30 cellular contexts compared by ENCODE assay signal in the genomic region with DNA sequence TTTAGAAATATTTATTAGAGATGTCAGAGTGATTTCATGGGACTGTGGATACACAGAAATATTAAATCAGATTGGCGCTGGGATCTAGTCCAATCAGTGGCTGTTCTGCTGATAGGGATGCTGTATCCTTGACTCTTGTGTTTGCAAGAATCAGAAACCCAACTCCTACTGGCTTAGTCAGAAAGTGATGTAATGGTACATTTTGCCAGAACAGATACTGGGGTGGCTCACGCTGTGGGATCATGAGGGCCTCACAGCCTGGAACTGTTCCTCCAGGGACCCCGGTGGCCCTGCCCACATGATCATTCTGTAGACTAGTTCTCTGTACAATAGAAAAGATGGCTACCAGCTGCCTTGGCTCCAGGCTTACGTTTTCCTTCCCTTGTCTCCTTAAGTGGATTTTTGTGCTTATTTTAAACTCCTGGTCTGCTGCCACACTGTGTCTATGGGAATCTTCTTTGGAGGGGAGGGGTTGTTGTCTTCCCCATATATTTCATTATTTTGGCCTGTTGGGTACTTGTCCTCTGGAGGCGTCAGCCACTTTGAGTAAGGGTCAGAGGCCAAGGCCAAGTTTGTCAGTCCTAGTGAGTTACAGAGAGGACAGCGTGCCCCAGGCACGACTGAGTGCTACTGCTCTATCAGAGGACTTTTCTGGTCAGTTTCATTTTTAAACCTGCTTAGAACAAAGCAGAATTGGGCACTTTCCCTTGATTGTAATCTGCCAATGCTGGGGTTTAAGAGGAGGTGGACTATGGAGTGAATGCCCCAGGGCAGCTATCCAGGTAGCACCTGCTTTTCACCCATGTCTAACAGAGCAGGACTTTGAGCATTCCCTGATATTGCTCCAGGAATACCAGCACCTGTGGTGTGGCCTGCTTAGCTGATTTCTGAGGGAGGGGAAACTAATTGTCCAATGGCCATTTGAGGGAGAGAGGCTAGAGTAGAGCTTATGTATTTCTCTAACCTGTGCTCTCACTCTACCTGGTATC.
DNase-seq lines count a peak whose midpoint lies in the region; ATAC-seq and TF ChIP-seq lines count a peak whose summit lies in the region.
"Had no signal": no experiment of that assay in that cellular context is flagged by ENCODE, and none has a peak within 500 bp of the region (broad histone marks: within the 10 kb centered on the region; RNA-seq: fewer than 3 reads in every experiment).

No MANE protein-coding gene starts in this region.

- H3K27me3 ChIP-seq in SK-N-SH (ENCODE audit: insufficient read depth) (no peaks in the 10 kb centered on the region), body of pancreas (no peaks in the 10 kb centered on the region), hepatocyte (no peaks in the 10 kb centered on the region), smooth muscle cell (ENCODE audit: low read depth) (no peaks in the 10 kb centered on the region), prostate gland (replicated peaks; ENCODE audit: insufficient read depth) (no peaks in the 10 kb centered on the region)
- H3K27me3 ChIP-seq: heart right ventricle, SJSA1, stomach, upper lobe of left lung had no signal

- H3K27ac ChIP-seq in SK-N-SH (ENCODE audit: low read depth in 2 of 2, low read length in 1 of 2) (peak overlapping the region in 1 of 2 experiments; percentile 41; a peak in 1 of 4 replicates), body of pancreas (peak overlapping the region; percentile 80 to 87 (median 83)), hepatocyte (peak overlapping the region; percentile 18), smooth muscle cell (ENCODE audit: low read depth) (peak overlapping the region; percentile 62), prostate gland (peak overlapping the region in 1 of 2 donors; percentile 68)
- H3K27ac ChIP-seq: 22Rv1, heart right ventricle, SJSA1, stomach, upper lobe of left lung had no signal

- WGBS in SK-N-SH (ENCODE audit: low lambda C conversion rate), result 59% methylated on average over 7 of the region's 7 CpGs
- 30 to 44% methylated on average over 7 of the region's 7 CpGs for WGBS in body of pancreas, 2 donors
- 68% methylated on average over 7 of the region's 7 CpGs for WGBS in hepatocyte (ENCODE audit: low lambda C conversion rate, missing lambda C conversion rate)
- 63% methylated on average over 7 of the region's 7 CpGs for WGBS in smooth muscle cell (ENCODE audit: low lambda C conversion rate)
- WGBS in prostate gland, result 61% methylated on average over 7 of the region's 7 CpGs

- peak in 2 of 3 donors; percentile 27 to 35 for TF ChIP-seq POLR2A in body of pancreas (IDR thresholded peaks at IDR 0.05)
- TF ChIP-seq POLR2A in prostate gland (IDR thresholded peaks at IDR 0.05), result no peak

- no peaks in the 10 kb centered on the region for H3K36me3 Mint-ChIP-seq in natural killer cell
- no peaks in the 10 kb centered on the region for H3K36me3 Mint-ChIP-seq in stimulated activated naive B cell treated with anti-CD40 and anti-IgM and Interleukin-4, amounts not matched to agents 10 μg/mL and 1 μg/mL and 100 μg/mL, for 72 hours

- peak; percentile 47; the same call in 2 of the 3 replicates for ATAC-seq in SK-N-SH treated with all-trans-retinoic acid at 6 μM for 48 hours
- ATAC-seq in body of pancreas, result peak; percentile 88
- no peak for ATAC-seq in natural killer cell
- no peak for ATAC-seq in stimulated activated naive B cell treated with anti-CD40 and anti-IgM and Interleukin-4, amounts not matched to agents 10 μg/mL and 1 μg/mL and 100 μg/mL, for 72 hours (replicated peaks)
- ATAC-seq: activated CD4-positive, alpha-beta T cell treated with anti-CD3 and anti-CD28 coated beads for 36 hours; left lobe of liver; Panc1; sciatic nerve had no signal

- TF ChIP-seq EP300 in SK-N-SH (IDR thresholded peaks at IDR 0.05; ENCODE audit: borderline replicate concordance in 1 of 2, low read depth in 1 of 2, low read length in 1 of 2), result no peak

- H3K4me3 ChIP-seq in SK-N-SH (ENCODE audit: low read depth in 2 of 2, low read length in 1 of 2) (no peak overlapping the region), body of pancreas (no peak overlapping the region), hepatocyte (no peak overlapping the region), smooth muscle cell (no peak overlapping the region), prostate gland (no peak overlapping the region)
- H3K4me3 ChIP-seq: heart right ventricle, SJSA1, stomach, upper lobe of left lung had no signal

- H3K9me3 Mint-ChIP-seq in natural killer cell, result peaks cover 0 to 3% of the 10 kb centered on the region in 2 donors
- peaks cover 0 to 1% of the 10 kb centered on the region in 2 donors for H3K9me3 Mint-ChIP-seq in stimulated activated naive B cell treated with anti-CD40 and anti-IgM and Interleukin-4, amounts not matched to agents 10 μg/mL and 1 μg/mL and 100 μg/mL, for 72 hours
- H3K9me3 Mint-ChIP-seq: nephron had no signal

- DNase-seq in SK-N-SH (no peak), body of pancreas (peak; percentile 81 to 93 (median 87)), hepatocyte (ENCODE audit: low spot score) (no peak), smooth muscle cell (lab: John Stamatoyannopoulos, UW; ENCODE audit: unreplicated experiment) (no peak), natural killer cell (no peak), prostate gland (ENCODE audit: low spot score) (no peak)
- DNase-seq in stimulated activated naive B cell treated with anti-CD40 and anti-IgM and Interleukin-4, amounts not matched to agents 10 μg/mL and 1 μg/mL and 100 μg/mL, for 72 hours, result no peak
- DNase-seq: activated CD4-positive, alpha-beta T cell treated with anti-CD3 and anti-CD28 coated beads for 36 hours; activated gamma-delta T cell treated with Interleukin-2 at 50 U/mL for 16 hours; activated T-cell treated with anti-CD3 and anti-CD28 coated beads, Interleukin-2, amount 50 U/mL, for 24 hours; AML-193; central memory CD4-positive, alpha-beta T cell; DMS53; GF-D8; heart right ventricle; KBM-7; MM.1S; NCI-H1417 treated with DMSO at 0.1 percent for 48 hours; NCI-H2107; NCI-H510A treated with DMSO at 0.1 percent for 48 hours; posterior cingulate gyrus; stomach had no signal

- no peaks in the 10 kb centered on the region for H3K9me2 ChIP-seq in SK-N-SH
- no peaks in the 10 kb centered on the region for H3K9me2 ChIP-seq in hepatocyte (replicated peaks; ENCODE audit: insufficient read depth)

- H3F3A ChIP-seq in SK-N-SH (replicated peaks; ENCODE audit: insufficient read depth) (peaks cover 4% of the 10 kb centered on the region), smooth muscle cell (ENCODE audit: low read depth) (peaks cover 5% of the 10 kb centered on the region)

- no peak overlapping the region for H3K4me2 ChIP-seq in SK-N-SH
- H3K4me2 ChIP-seq in hepatocyte, result no peak overlapping the region
- no peak overlapping the region for H3K4me2 ChIP-seq in smooth muscle cell

- no peak overlapping the region for H3K27ac Mint-ChIP-seq in natural killer cell
- no peak overlapping the region for H3K27ac Mint-ChIP-seq in stimulated activated naive B cell treated with anti-CD40 and anti-IgM and Interleukin-4, amounts not matched to agents 10 μg/mL and 1 μg/mL and 100 μg/mL, for 72 hours
- H3K27ac Mint-ChIP-seq: activated CD4-positive, alpha-beta T cell treated with anti-CD3 and anti-CD28 coated beads for 36 hours; activated T-cell treated with anti-CD3 and anti-CD28 coated beads, Interleukin-2, amount 50 U/mL, for 24 hours had no signal

- peaks cover 0 to 13% of the 10 kb centered on the region in 2 experiments; a peak in 1 of 4 replicates for H3K4me1 ChIP-seq in SK-N-SH (ENCODE audit: control insufficient read depth in 1 of 2, insufficient read depth in 2 of 2, low read depth in 1 of 2, low read length in 1 of 2)
- H3K4me1 ChIP-seq in body of pancreas, result peaks cover 56% of the 10 kb centered on the region
- H3K4me1 ChIP-seq in hepatocyte (ENCODE audit: insufficient read depth), result peaks cover 5% of the 10 kb centered on the region
- H3K4me1 ChIP-seq in smooth muscle cell (ENCODE audit: low read depth), result peaks cover 5% of the 10 kb centered on the region
- H3K4me1 ChIP-seq in prostate gland (replicated peaks), result no peaks in the 10 kb centered on the region
- H3K4me1 ChIP-seq: heart right ventricle, stomach, upper lobe of left lung had no signal

- no peaks in the 10 kb centered on the region for H3K27me3 Mint-ChIP-seq in natural killer cell (ENCODE audit: low read depth in 2 of 2)
- H3K27me3 Mint-ChIP-seq in stimulated activated naive B cell treated with anti-CD40 and anti-IgM and Interleukin-4, amounts not matched to agents 10 μg/mL and 1 μg/mL and 100 μg/mL, for 72 hours, result no peaks in the 10 kb centered on the region
- H3K27me3 Mint-ChIP-seq: activated CD4-positive, alpha-beta T cell treated with anti-CD3 and anti-CD28 coated beads for 36 hours; activated T-cell treated with anti-CD3 and anti-CD28 coated beads, Interleukin-2, amount 50 U/mL, for 24 hours had no signal

- POLR2A ChIA-PET in SK-N-SH (lab: Yijun Ruan, JAX), result no interaction called here

- H3K79me2 ChIP-seq in SK-N-SH (ENCODE audit: insufficient read depth) (no peaks in the 10 kb centered on the region), hepatocyte (no peaks in the 10 kb centered on the region), smooth muscle cell (ENCODE audit: low read depth) (no peaks in the 10 kb centered on the region)

- no peak for TF ChIP-seq RAD21 in SK-N-SH (IDR thresholded peaks at IDR 0.05; ENCODE audit: low read length)

- H4K20me1 ChIP-seq in SK-N-SH (ENCODE audit: insufficient read depth) (no peaks in the 10 kb centered on the region), hepatocyte (ENCODE audit: insufficient read depth, poor library complexity, severe bottlenecking) (no peaks in the 10 kb centered on the region), smooth muscle cell (ENCODE audit: low read depth) (no peaks in the 10 kb centered on the region)

- peaks cover 2 to 14% of the 10 kb centered on the region in 2 experiments for H3K36me3 ChIP-seq in SK-N-SH (replicated peaks in 1 of 2; ENCODE audit: control insufficient read depth in 1 of 2, insufficient read depth in 2 of 2, low read length in 1 of 2)
- H3K36me3 ChIP-seq in body of pancreas (replicated peaks in 1 of 2; ENCODE audit: insufficient read depth in 1 of 2, low read depth in 2 of 2), result no peaks in the 10 kb centered on the region
- H3K36me3 ChIP-seq in hepatocyte (replicated peaks; ENCODE audit: insufficient read depth, low read depth), result no peaks in the 10 kb centered on the region
- no peaks in the 10 kb centered on the region for H3K36me3 ChIP-seq in smooth muscle cell (ENCODE audit: low read depth)
- no peaks in the 10 kb centered on the region for H3K36me3 ChIP-seq in prostate gland
- H3K36me3 ChIP-seq: heart right ventricle, SJSA1, stomach, upper lobe of left lung had no signal

- H2AFZ ChIP-seq in SK-N-SH (ENCODE audit: low read depth) (no peak overlapping the region), hepatocyte (no peak overlapping the region), smooth muscle cell (ENCODE audit: low read depth) (no peak overlapping the region)

- H3K9ac ChIP-seq in SK-N-SH (no peak overlapping the region), smooth muscle cell (ENCODE audit: low read depth) (no peak overlapping the region)

- TF ChIP-seq CTCF in SK-N-SH (IDR thresholded peaks at IDR 0.05) (no peak), body of pancreas (IDR thresholded peaks at IDR 0.05) (peak in 2 of 7 experiments; percentile 2 to 13), hepatocyte (IDR thresholded peaks at IDR 0.05; ENCODE audit: poor library complexity) (no peak), smooth muscle cell (IDR thresholded peaks at IDR 0.05; ENCODE audit: borderline replicate concordance, insufficient read depth, poor library complexity, severe bottlenecking) (no peak), natural killer cell (IDR thresholded peaks at IDR 0.05) (no peak), prostate gland (IDR thresholded peaks at IDR 0.05) (no peak)

- no peak overlapping the region for H3K4me3 Mint-ChIP-seq in natural killer cell
- no peak overlapping the region for H3K4me3 Mint-ChIP-seq in stimulated activated naive B cell treated with anti-CD40 and anti-IgM and Interleukin-4, amounts not matched to agents 10 μg/mL and 1 μg/mL and 100 μg/mL, for 72 hours
- H3K4me3 Mint-ChIP-seq: activated CD4-positive, alpha-beta T cell treated with anti-CD3 and anti-CD28 coated beads for 36 hours; activated T-cell treated with anti-CD3 and anti-CD28 coated beads, Interleukin-2, amount 50 U/mL, for 24 hours; nephron had no signal

- no peaks in the 10 kb centered on the region for H3K4me1 Mint-ChIP-seq in natural killer cell
- peaks cover 2 to 6% of the 10 kb centered on the region in 2 donors for H3K4me1 Mint-ChIP-seq in stimulated activated naive B cell treated with anti-CD40 and anti-IgM and Interleukin-4, amounts not matched to agents 10 μg/mL and 1 μg/mL and 100 μg/mL, for 72 hours
- H3K4me1 Mint-ChIP-seq: activated CD4-positive, alpha-beta T cell treated with anti-CD3 and anti-CD28 coated beads for 36 hours had no signal

- CTCF ChIA-PET in SK-N-SH (lab: Yijun Ruan, JAX), result no interaction called here

- H3K9me3 ChIP-seq in SK-N-SH (no peaks in the 10 kb centered on the region), body of pancreas (no peaks in the 10 kb centered on the region), hepatocyte (ENCODE audit: low read depth) (no peaks in the 10 kb centered on the region), smooth muscle cell (replicated peaks; ENCODE audit: low read depth) (no peaks in the 10 kb centered on the region), prostate gland (no peaks in the 10 kb centered on the region)
- H3K9me3 ChIP-seq: heart right ventricle, SJSA1, stomach, upper lobe of left lung had no signal

- intact Hi-C loops in body of pancreas (cut with DNase I) (no loop called here), natural killer cell (cut with micrococcal nuclease) (no loop called here), prostate gland (cut with DNase I) (no loop called here)

Comparison
In these comparisons a context has a peak if more than half of its experiments do, and no peak if none do; other contexts are left out.
1. ATAC-seq: peak in SK-N-SH treated with all-trans-retinoic acid at 6 μM for 48 hours (single experiment) and body of pancreas (single experiment); none in natural killer cell (0 of 3) and stimulated activated naive B cell treated with anti-CD40 and anti-IgM and Interleukin-4, amounts not matched to agents 10 μg/mL and 1 μg/mL and 100 μg/mL, for 72 hours (0 of 2).
2. DNase-seq: peak in body of pancreas (4 of 4); none in SK-N-SH (single experiment), hepatocyte (single experiment), smooth muscle cell (single experiment), natural killer cell (single experiment), stimulated activated naive B cell treated with anti-CD40 and anti-IgM and Interleukin-4, amounts not matched to agents 10 μg/mL and 1 μg/mL and 100 μg/mL, for 72 hours (single experiment) and prostate gland (single experiment).